Comparison of ENCODE assay signal across 8 cellular contexts in genomic region chr10:133257489-133258065, GRCh38. TPM values are rescaled to one million over a fixed set of nuclear protein-coding genes. Genes with fewer than 3 reads are reported as not detected.
DNase-seq lines count a peak whose midpoint lies in the region; ATAC-seq and TF ChIP-seq lines count a peak whose summit lies in the region.

No MANE protein-coding gene starts in this region.

- H3K27me3 Mint-ChIP-seq in Caco-2 (ENCODE audit: insufficient read depth, unreplicated experiment), result no peaks in the 10 kb centered on the region

- peak overlapping the region; percentile 94 for H3K27ac ChIP-seq in neutrophil

- H3K4me1 ChIP-seq in Caco-2 (peaks cover 22% of the 10 kb centered on the region), neutrophil (ENCODE audit: control insufficient read depth in 1 of 2, insufficient read depth in 1 of 2, low read depth in 1 of 2, low read length in 1 of 2) (peaks cover 55 to 58% of the 10 kb centered on the region in 2 experiments)

- H3K27ac Mint-ChIP-seq in Caco-2 (ENCODE audit: unreplicated experiment), result peak overlapping the region; percentile 63

- TF ChIP-seq POLR2A in GM18505 (IDR thresholded peaks at IDR 0.05; ENCODE audit: borderline replicate concordance, extremely low read depth, insufficient read depth, insufficient read length), result no peak

- no peaks in the 10 kb centered on the region for H3K9me3 ChIP-seq in Caco-2
- no peaks in the 10 kb centered on the region for H3K9me3 ChIP-seq in neutrophil

- TF ChIP-seq CTCF in Caco-2 (IDR thresholded peaks at IDR 0.05; ENCODE audit: insufficient read depth in 1 of 2, low read depth in 1 of 2, low read length in 1 of 2, severe bottlenecking in 1 of 2, unreplicated experiment in 1 of 2) (peak in 1 of 2 experiments; percentile 58), HFF-Myc (IDR thresholded peaks at IDR 0.05; ENCODE audit: low read depth, low read length, missing control alignments) (peak; percentile 27), foreskin fibroblast (IDR thresholded peaks at IDR 0.05; ENCODE audit: low read depth, low read length) (peak; percentile 32), neutrophil (IDR thresholded peaks at IDR 0.05) (peak; percentile 69)

- CTCF ChIA-PET in Caco-2 (lab: Charles Lee), result interaction anchor here (0.6 to 4.0 kb wide), 11 partner anchors 12 to 350 kb away, joined by 3 to 37 read pairs (median 4); partner anchors contain the start of gene ADAM8

- H3K36me3 Mint-ChIP-seq in Caco-2 (ENCODE audit: insufficient read depth, unreplicated experiment), result peaks cover 8% of the 10 kb centered on the region

- no peaks in the 10 kb centered on the region for H3K27me3 ChIP-seq in Caco-2 (replicated peaks; ENCODE audit: control insufficient read depth, insufficient read depth, low read length)
- peaks cover 40% of the 10 kb centered on the region for H3K27me3 ChIP-seq in neutrophil

- H3K4me1 Mint-ChIP-seq in Caco-2 (ENCODE audit: low read depth, unreplicated experiment), result peaks cover 18% of the 10 kb centered on the region

- intact Hi-C loops in Caco-2 (cut with micrococcal nuclease; ENCODE audit: unreplicated experiment), result loop anchor here (2.0 kb wide), 1 partner anchor 21 kb away; no protein-coding TSS in a partner anchor

- H3K9me3 Mint-ChIP-seq in Caco-2 (ENCODE audit: unreplicated experiment), result no peaks in the 10 kb centered on the region

- H3K4me3 ChIP-seq in Caco-2 (ENCODE audit: low read depth, low read length), result peak overlapping the region; percentile 22
- H3K4me3 ChIP-seq in HFF-Myc (replicated peaks; ENCODE audit: low read depth, low read length), result no peak overlapping the region
- no peak overlapping the region for H3K4me3 ChIP-seq in foreskin fibroblast (ENCODE audit: low read depth in 1 of 2, low read length in 2 of 2)
- H3K4me3 ChIP-seq in neutrophil (ENCODE audit: low read depth in 1 of 2, low read length in 1 of 2), result peak overlapping the region; percentile 33 to 58

- H3K36me3 ChIP-seq in Caco-2 (ENCODE audit: control insufficient read depth, insufficient read depth, low read length), result no peaks in the 10 kb centered on the region
- H3K36me3 ChIP-seq in neutrophil, result peaks cover 6% of the 10 kb centered on the region

- BruUV-seq in Caco-2 (replicated peaks; lab: Mats Ljungman, UMichigan), result no TSS peak

- no peak for ATAC-seq in GM18505 (IDR thresholded peaks at IDR 0.05; ENCODE audit: unreplicated experiment)

- H3K4me3 Mint-ChIP-seq in Caco-2 (ENCODE audit: unreplicated experiment), result peak overlapping the region; percentile 71

- peak; percentile 71 to 75 for DNase-seq in Caco-2
- DNase-seq in HFF-Myc (ENCODE audit: extremely low read depth, low read depth), result no peak
- peak; percentile 83 for DNase-seq in UCSD-AML1 (lab: John Stamatoyannopoulos, UW; ENCODE audit: unreplicated experiment)
- DNase-seq in foreskin fibroblast, result peak; percentile 39 to 69
- no peak for DNase-seq in NCI-H1105 treated with DMSO at 0.1 percent for 48 hours (lab: John Stamatoyannopoulos, UW)
- no peak for DNase-seq in NCI-H524 treated with DMSO at 0.1 percent for 48 hours (lab: John Stamatoyannopoulos, UW)

- POLR2A ChIA-PET in Caco-2 (lab: Charles Lee), result interaction anchor here (0.6 to 1.1 kb wide), 2 partner anchors 12 to 100 kb away, joined by 4 to 7 read pairs; partner anchors contain the start of gene FUOM

RNA-seq across cellular contexts. Expression of gene ADAM8, which starts 19.1 kb away (rescaled TPM):
- 13.4 and 16.8 TPM in 2 replicates for total RNA-seq in Caco-2 (2022)

RNA-seq across cellular contexts. Expression of gene VENTX, which starts 19.9 kb away (rescaled TPM):
- 0.12 TPM in 1 of 2 replicates, not detected in the other for total RNA-seq in Caco-2 (2022)

RNA-seq across cellular contexts. Expression of gene UTF1, which starts 27.6 kb away (rescaled TPM):
- not detected in 2 replicates for total RNA-seq in Caco-2 (2022)

RNA-seq across cellular contexts. Expression of gene TUBGCP2, which starts 51.1 kb away (rescaled TPM):
- total RNA-seq in Caco-2 (2022), result 92.2 and 93.3 TPM in 2 replicates

RNA-seq across cellular contexts. Expression of gene ZNF511, which starts 51.1 kb away (rescaled TPM):
- total RNA-seq in Caco-2 (2022), result 98.5 and 112 TPM in 2 replicates

Comparison
In these comparisons a context has a peak if more than half of its experiments do, and no peak if none do; other contexts are left out.
1. DNase-seq: peak in Caco-2 (2 of 2), UCSD-AML1 (single experiment) and foreskin fibroblast (2 of 2); none in HFF-Myc (single experiment), NCI-H1105 treated with DMSO at 0.1 percent for 48 hours (single experiment) and NCI-H524 treated with DMSO at 0.1 percent for 48 hours (single experiment).
2. H3K4me3 ChIP-seq: peak in Caco-2 (single experiment) and neutrophil (2 of 2); none in HFF-Myc (single experiment) and foreskin fibroblast (0 of 2).